In the genomic region with DNA sequence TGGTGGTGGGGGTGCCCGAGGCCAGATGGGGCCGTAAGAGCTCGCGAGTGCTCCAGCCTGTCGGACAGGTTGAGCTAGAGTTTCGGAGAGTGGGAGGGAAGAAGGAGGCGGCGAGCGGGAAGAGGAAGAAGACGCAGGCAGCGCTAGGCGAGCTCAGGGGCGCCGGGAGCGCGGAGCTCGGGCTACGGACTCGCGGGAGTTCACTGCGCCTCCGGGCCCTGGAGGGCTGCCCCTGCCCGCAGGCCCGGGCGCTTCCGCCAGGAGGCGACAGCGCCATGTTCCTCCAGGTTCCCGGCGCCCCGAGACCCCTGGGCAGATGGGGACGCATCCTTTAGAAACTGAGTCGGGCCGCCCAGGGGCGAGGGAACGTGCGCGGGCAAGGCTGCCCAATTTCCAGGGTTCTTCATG, we compare ENCODE assay signal across 8 cellular contexts. TPM values are rescaled to one million over a fixed set of nuclear protein-coding genes. Genes with fewer than 3 reads are reported as not detected.
DNase-seq lines count a peak whose midpoint lies in the region; TF ChIP-seq lines count a peak whose summit lies in the region.

No MANE protein-coding gene starts in this region.

- no peaks in the 10 kb centered on the region for H4K20me1 ChIP-seq in GM23248 (ENCODE audit: insufficient read depth)

- H3K36me3 ChIP-seq in GM23248 (ENCODE audit: low read depth) (peaks cover 17% of the 10 kb centered on the region), SJSA1 (no peaks in the 10 kb centered on the region), ovary (no peaks in the 10 kb centered on the region), SJCRH30 (no peaks in the 10 kb centered on the region)
- H3K36me3 ChIP-seq in effector memory CD4-positive, alpha-beta T cell (ENCODE audit: control insufficient read depth, insufficient read depth, low read length) = no peaks in the 10 kb centered on the region

- peak overlapping the region; percentile 95 for H2AFZ ChIP-seq in GM23248

- H3K4me3 ChIP-seq in GM23248 (peak overlapping the region; percentile 96), SJSA1 (peak overlapping the region; percentile 46), ovary (peak overlapping the region; percentile 30), SJCRH30 (no peak overlapping the region)
- no peak overlapping the region for H3K4me3 ChIP-seq in effector memory CD4-positive, alpha-beta T cell (ENCODE audit: insufficient read depth, low read depth, low read length, poor library complexity, severe bottlenecking)

- 1 to 4% methylated on average over 28 to 36 of the region's 38 CpGs for WGBS in GM23248 (ENCODE audit: low coverage in 1 of 2, low lambda C conversion rate in 2 of 2, missing lambda C conversion rate in 2 of 2), 2 experiments
- 1 to 2% (median 1%) methylated on average over 38 of the region's 38 CpGs for WGBS in ovary, 3 donors

- peaks cover 49% of the 10 kb centered on the region for H3K79me2 ChIP-seq in GM23248 (ENCODE audit: insufficient read depth)

- peak overlapping the region; percentile 86 for H3K9ac ChIP-seq in GM23248

- no peaks in the 10 kb centered on the region for H3K9me3 ChIP-seq in GM23248 (ENCODE audit: low read depth)
- H3K9me3 ChIP-seq in SJSA1 (replicated peaks) = 0 out of 2 replicates have a peak, but pooled peaks cover 2% of the 10 kb centered on the region
- H3K9me3 ChIP-seq in ovary = no peaks in the 10 kb centered on the region
- no peaks in the 10 kb centered on the region for H3K9me3 ChIP-seq in effector memory CD4-positive, alpha-beta T cell (ENCODE audit: control insufficient read depth, low read length)
- H3K9me3 ChIP-seq in SJCRH30 (replicated peaks) = no peaks in the 10 kb centered on the region

- in situ Hi-C loops in GM23248 (cut with MboI) = no loop called here

- no peak for TF ChIP-seq EP300 in ovary (IDR thresholded peaks at IDR 0.05)

- no peak for TF ChIP-seq POLR2A in ovary (IDR thresholded peaks at IDR 0.05)

- intact Hi-C loops in ovary (cut with DNase I) = no loop called here

- H3K9me2 ChIP-seq in GM23248 (ENCODE audit: insufficient read depth) = no peaks in the 10 kb centered on the region

- TF ChIP-seq CTCF in ovary (IDR thresholded peaks at IDR 0.05) = no peak

- H3K4me2 ChIP-seq in GM23248 (ENCODE audit: unreplicated experiment) = peak overlapping the region; percentile 97

- H3F3A ChIP-seq in GM23248 (ENCODE audit: insufficient read depth) = peaks cover 31% of the 10 kb centered on the region

- DNase-seq in A172 (ENCODE audit: low spot score) (peak; percentile 61), GM23248 (peak; percentile 96), SJSA1 (ENCODE audit: low read depth in 1 of 2, low spot score in 2 of 2) (no peak), fibroblast of gingiva (ENCODE audit: low read depth) (peak; percentile 86), ovary (peak in 2 of 5 donors; percentile 24 to 40), HCEC 1CT (no peak), SJCRH30 (no peak)
- no peak for DNase-seq in effector memory CD4-positive, alpha-beta T cell

- H3K4me1 ChIP-seq in GM23248 (ENCODE audit: insufficient read depth) (peaks cover 14% of the 10 kb centered on the region), SJSA1 (replicated peaks) (peaks cover 42% of the 10 kb centered on the region), ovary (ENCODE audit: insufficient read depth) (peaks cover 7% of the 10 kb centered on the region), SJCRH30 (no peaks in the 10 kb centered on the region)
- H3K4me1 ChIP-seq in effector memory CD4-positive, alpha-beta T cell (ENCODE audit: control insufficient read depth, insufficient read depth, low read length, poor library complexity, severe bottlenecking) = peaks cover 10% of the 10 kb centered on the region

- no peaks in the 10 kb centered on the region; the same call in 1 of the 2 replicates for H3K27me3 ChIP-seq in GM23248 (replicated peaks; ENCODE audit: insufficient read depth)
- peaks cover 65% of the 10 kb centered on the region for H3K27me3 ChIP-seq in SJSA1 (replicated peaks)
- no peaks in the 10 kb centered on the region for H3K27me3 ChIP-seq in ovary
- peaks cover 12% of the 10 kb centered on the region for H3K27me3 ChIP-seq in effector memory CD4-positive, alpha-beta T cell (replicated peaks; ENCODE audit: control insufficient read depth, insufficient read depth, low read length, poor library complexity, severe bottlenecking)
- H3K27me3 ChIP-seq in SJCRH30 = peaks cover 22% of the 10 kb centered on the region

- H3K27ac ChIP-seq in GM23248 (peak overlapping the region; percentile 41), SJSA1 (no peak overlapping the region), ovary (no peak overlapping the region), SJCRH30 (no peak overlapping the region)
- no peak overlapping the region for H3K27ac ChIP-seq in effector memory CD4-positive, alpha-beta T cell (ENCODE audit: insufficient read depth, low read length, poor library complexity, severe bottlenecking)

RNA-seq across cellular contexts. Expression of gene TFAP2C, which starts 1.0 kb away (rescaled TPM):
- 1.9 and 2.0 TPM in 2 replicates for total RNA-seq in A172 (2014; rRNA removed; shearing (Covaris generic))
- total RNA-seq in GM23248 (2014; rRNA removed; shearing (Covaris generic)) = 12.3 and 12.8 TPM in 2 replicates
- polyA plus RNA-seq in GM23248 (2016; fragmentation: Nextera tagmentation; extraction: Ambion mirVana) (16.6 and 19.0 TPM in 2 replicates), ovary (under 1 TPM; 0.18 TPM)
- 0.92 and 1.1 TPM in 2 replicates for total RNA-seq in SJSA1 (2014; rRNA removed; shearing (Covaris generic))
- total RNA-seq in ovary = 1 to 10 TPM in 4 of 7 donors, under 1 TPM in 3; 0.23 to 7.7 (median 1.1) TPM
- not detected in 2 replicates for total RNA-seq in SJCRH30 (2014; rRNA removed; shearing (Covaris generic))

Comparison
In these comparisons a context has a peak if more than half of its experiments do, and no peak if none do; other contexts are left out.
1. DNase-seq: peak in A172 (single experiment), GM23248 (single experiment) and fibroblast of gingiva (single experiment); none in SJSA1 (0 of 2), effector memory CD4-positive, alpha-beta T cell (0 of 3), HCEC 1CT (single experiment) and SJCRH30 (0 of 2).
2. H3K4me3 ChIP-seq: peak in GM23248 (single experiment), SJSA1 (single experiment) and ovary (single experiment); none in effector memory CD4-positive, alpha-beta T cell (single experiment) and SJCRH30 (single experiment).